ENCODE assay signal across 8 cellular contexts in genomic region chr3:48151058-48151806, GRCh38. TPM values are rescaled to one million over a fixed set of nuclear protein-coding genes. Genes with fewer than 3 reads are reported as not detected.
A peak's percentile ranks its signal among the peaks of the same experiment; 100 is the strongest.
DNase-seq lines count a peak whose midpoint lies in the region; ATAC-seq and TF ChIP-seq lines count a peak whose summit lies in the region.

No MANE protein-coding gene starts in this region.

- H3K18ac ChIP-seq in IMR-90 (ENCODE audit: low read depth, low read length), result peak overlapping the region; percentile 43

- peak overlapping the region; percentile 51; the same call in 1 of the 2 replicates for H4K91ac ChIP-seq in IMR-90 (ENCODE audit: insufficient read depth, low read depth, low read length)

- peak overlapping the region; percentile 38 for H3K14ac ChIP-seq in IMR-90 (replicated peaks; ENCODE audit: low read depth, low read length)

- H4K8ac ChIP-seq in IMR-90 (ENCODE audit: low read depth in 2 of 2, low read length in 2 of 2), result peak overlapping the region in 1 of 2 experiments; percentile 52; a peak in 1 of 4 replicates

- peaks cover 0 to 4% of the 10 kb centered on the region in 2 experiments; a peak in 1 of 4 replicates for H3K79me1 ChIP-seq in IMR-90 (ENCODE audit: low read depth in 1 of 2, low read length in 2 of 2)

- peak overlapping the region; percentile 2; the same call in 1 of the 3 replicates for H2BK15ac ChIP-seq in IMR-90 (ENCODE audit: low read depth, low read length)

- 0% methylated on average over 3 of the region's 8 CpGs; no CpG with 5 or more reads in 1 of the 2 experiments for WGBS in IMR-90 (ENCODE audit: extremely low coverage in 2 of 2, insufficient read length in 1 of 2), 2 experiments

- peak overlapping the region; percentile 22; the same call in 1 of the 2 replicates for H3K4me2 ChIP-seq in IMR-90 (ENCODE audit: low read depth, low read length)

- H2AK5ac ChIP-seq in IMR-90 (ENCODE audit: low read depth, low read length), result peak overlapping the region; percentile 39; the same call in 1 of the 2 replicates

- POLR2A ChIA-PET in IMR-90 (lab: Charles Lee; ENCODE audit: unreplicated experiment), result no interaction called here

- H3K27me3 Mint-ChIP-seq in neural crest cell (ENCODE audit: low read depth), result no peaks in the 10 kb centered on the region

- dilution Hi-C loops in IMR-90 (cut with HindIII; ENCODE audit: low sequenced_read_pairs, unreplicated experiment), result no loop called here

- H3K23ac ChIP-seq in IMR-90 (ENCODE audit: low read depth, low read length), result peak overlapping the region; percentile 36; the same call in 1 of the 2 replicates

- no peak overlapping the region; the same call in 1 of the 2 replicates for H3K9ac ChIP-seq in IMR-90 (ENCODE audit: low read depth, low read length)

- H3K56ac ChIP-seq in IMR-90 (ENCODE audit: extremely low read depth, insufficient read depth, low read length), result no peak overlapping the region

- no peak for TF ChIP-seq POLR2A in IMR-90 (IDR thresholded peaks at IDR 0.05; ENCODE audit: low read depth, low read length)

- intact Hi-C loops in IMR-90 (cut with micrococcal nuclease), result loop anchor here (1.0 to 10.0 kb wide), 5 partner anchors 63 to 626 kb away; no protein-coding TSS in a partner anchor

- H3K4ac ChIP-seq in IMR-90 (ENCODE audit: low read depth, low read length), result peak overlapping the region; percentile 73

- peaks cover 9% of the 10 kb centered on the region for H3K4me1 Mint-ChIP-seq in neural crest cell

- no peak overlapping the region for H3K4me3 Mint-ChIP-seq in neural crest cell

- H2BK20ac ChIP-seq in IMR-90 (ENCODE audit: low read depth, low read length), result peak overlapping the region; percentile 67

- TF ChIP-seq CTCF in IMR-90 (conservative IDR thresholded peaks at IDR 0.05; ENCODE audit: low read depth, low read length), result peak; percentile 91
- TF ChIP-seq CTCF in neural crest cell (conservative IDR thresholded peaks at IDR 0.05), result peak; percentile 83

- ATAC-seq in IMR-90 (ENCODE audit: low read depth), result peak; percentile 93
- ATAC-seq in stimulated activated naive CD8-positive, alpha-beta T cell treated with anti-CD3 and anti-CD28 coated beads, Interleukin-15, Interleukin-2, amounts not matched to agents 100 U/mL and 50 U/mL, for 24 hours, result peak; percentile 80
- ATAC-seq in HG02571 (IDR thresholded peaks at IDR 0.05; ENCODE audit: unreplicated experiment), result no peak

- H3K27ac Mint-ChIP-seq in neural crest cell (ENCODE audit: unreplicated experiment), result no peak overlapping the region

- peak overlapping the region; percentile 68 for H2BK5ac ChIP-seq in IMR-90 (ENCODE audit: low read depth, low read length, poor library complexity, severe bottlenecking)

- no peaks in the 10 kb centered on the region for H3K9me3 ChIP-seq in IMR-90 (ENCODE audit: control insufficient read depth, insufficient read depth, low read length)

- peak overlapping the region; percentile 57 for H3K27ac ChIP-seq in IMR-90 (ENCODE audit: insufficient read depth, low read length)

- peak overlapping the region; percentile 87 for H2AFZ ChIP-seq in IMR-90 (replicated peaks; ENCODE audit: low read length, poor library complexity)

- peak overlapping the region; percentile 74 for H2BK120ac ChIP-seq in IMR-90 (ENCODE audit: low read depth, low read length)

- DNase-seq in GF-D8 (lab: John Stamatoyannopoulos, UW), result peak; percentile 35
- peak; percentile 87 for DNase-seq in IMR-90
- peak; percentile 13 to 14 for DNase-seq in activated T-helper 1 cell treated with anti-CD3 and anti-CD28 coated beads, Interleukin-2, amount 50 U/mL, for 16 hours (ENCODE audit: low read depth in 1 of 2, low spot score in 1 of 2)
- peak; percentile 76 for DNase-seq in fibroblast of the conjunctiva (ENCODE audit: low read depth)
- DNase-seq in neural crest cell (ENCODE audit: low read depth, low spot score), result peak; percentile 65
- peak; percentile 68 for DNase-seq in stimulated activated naive CD8-positive, alpha-beta T cell treated with anti-CD3 and anti-CD28 coated beads, Interleukin-15, Interleukin-2, amounts not matched to agents 100 U/mL and 50 U/mL, for 24 hours

- CTCF ChIA-PET in IMR-90 (lab: Yijun Ruan, JAX), result interaction anchor here (0.6 to 1.9 kb wide), 16 partner anchors 9 to 326 kb away, joined by 3 to 9 read pairs (median 4); no protein-coding TSS in a partner anchor

- no peaks in the 10 kb centered on the region for H3K27me3 ChIP-seq in IMR-90 (ENCODE audit: control insufficient read depth, insufficient read depth, low read length)

- H3K9me3 Mint-ChIP-seq in neural crest cell, result no peaks in the 10 kb centered on the region

- H4K5ac ChIP-seq in IMR-90 (ENCODE audit: low read depth, low read length), result no peak overlapping the region; the same call in 1 of the 2 replicates

- TF ChIP-seq RAD21 in IMR-90 (IDR thresholded peaks at IDR 0.05; ENCODE audit: low read length), result peak; percentile 96

- H3K4me3 ChIP-seq in IMR-90 (ENCODE audit: insufficient read depth, low read depth, low read length), result no peak overlapping the region

- H2AK9ac ChIP-seq in IMR-90 (replicated peaks; ENCODE audit: low read depth, low read length, poor library complexity), result peak overlapping the region; percentile 47

- in situ Hi-C loops in IMR-90 (cut with MboI; ENCODE audit: low sequenced_read_pairs), result loop anchor here (5.0 to 10.0 kb wide), 3 partner anchors 159 to 314 kb away; no protein-coding TSS in a partner anchor

- no peaks in the 10 kb centered on the region for H3K9me1 ChIP-seq in IMR-90 (ENCODE audit: insufficient read depth, low read length)

- peaks cover 13% of the 10 kb centered on the region for H3K4me1 ChIP-seq in IMR-90 (ENCODE audit: control insufficient read depth, insufficient read depth, low read length)

- H4K20me1 ChIP-seq in IMR-90 (ENCODE audit: insufficient read depth, low read length), result 0 out of 2 replicates have a peak, but pooled peaks cover 8% of the 10 kb centered on the region

- BruUV-seq in IMR-90 (replicated peaks; lab: Mats Ljungman, UMichigan), result no TSS peak

- H3K36me3 ChIP-seq in IMR-90 (ENCODE audit: control insufficient read depth, insufficient read depth, low read length), result no peaks in the 10 kb centered on the region

- no peaks in the 10 kb centered on the region for H3K36me3 Mint-ChIP-seq in neural crest cell (ENCODE audit: low read depth)

TF ChIP-seq in IMR-90, 13 proteins besides CTCF, POLR2A, EP300 and RAD21:
- TF ChIP-seq CEBPB (IDR thresholded peaks at IDR 0.05; ENCODE audit: low read depth, low read length), result peak; percentile 56
- no peak for TF ChIP-seq RCOR1 (IDR thresholded peaks at IDR 0.05; ENCODE audit: insufficient replicate concordance, low read length)
- peak; percentile 14; the same call in 1 of the 2 replicates for TF ChIP-seq MAZ (IDR thresholded peaks at IDR 0.05; ENCODE audit: borderline replicate concordance, low read depth, low read length)
- peak; percentile 79 for TF ChIP-seq SMC3 (IDR thresholded peaks at IDR 0.05; ENCODE audit: low read depth, low read length)
- peak; percentile 70 for TF ChIP-seq FOS (IDR thresholded peaks at IDR 0.05; ENCODE audit: low read depth, low read length)

TF ChIP-seq in PFSK-1, 5 proteins besides CTCF, POLR2A, EP300 and RAD21:
- TF ChIP-seq FOXP2 (optimal IDR thresholded peaks at IDR 0.05; ENCODE audit: borderline replicate concordance, extremely low read depth, extremely low read length, insufficient read depth) (peak; percentile 12), TAF1 (IDR thresholded peaks at IDR 0.05; ENCODE audit: borderline replicate concordance, insufficient read depth, low read length) (peak; percentile 22; the same call in 1 of the 2 replicates), POLR2AphosphoS5 (IDR thresholded peaks at IDR 0.05; ENCODE audit: low read depth, low read length) (no peak), SIN3A (IDR thresholded peaks at IDR 0.05; ENCODE audit: borderline replicate concordance, insufficient read depth, low read length) (no peak), REST (IDR thresholded peaks at IDR 0.05; ENCODE audit: insufficient read depth in 1 of 2, low read depth in 2 of 2, low read length in 2 of 2) (no peak)

RNA-seq across cellular contexts. Expression of gene CDC25A, which starts 37.0 kb away (rescaled TPM):
- 9.7 and 10.6 TPM in 2 replicates for total RNA-seq in IMR-90 (2012; rRNA removed)
- polyA plus RNA-seq in IMR-90 (2012; rRNA removed), result 4.2 and 4.7 TPM in 2 replicates
- polyA plus RNA-seq in IMR-90 (2012; cell fraction: cytosol; rRNA removed), result 1.9 and 3.2 TPM in 2 replicates
- 2.5 and 4.3 TPM in 2 replicates for polyA plus RNA-seq in IMR-90 (2012; cell fraction: nucleus; rRNA removed; ENCODE audit: low replicate concordance)
- 11.7 TPM for polyA plus RNA-seq in PFSK-1 (2012; ENCODE audit: insufficient read length, low read depth)
- total RNA-seq in neural crest cell, result 58.4 and 63.0 TPM in 2 replicates

Comparison
In these comparisons a context has a peak if more than half of its experiments do, and no peak if none do; other contexts are left out.
1. DNase-seq: peak in every context shown above with its lines; median percentile 87 in IMR-90; 76 in fibroblast of the conjunctiva; 68 in stimulated activated naive CD8-positive, alpha-beta T cell treated with anti-CD3 and anti-CD28 coated beads, Interleukin-15, Interleukin-2, amounts not matched to agents 100 U/mL and 50 U/mL, for 24 hours; 65 in neural crest cell; 35 in GF-D8; 14 in activated T-helper 1 cell treated with anti-CD3 and anti-CD28 coated beads, Interleukin-2, amount 50 U/mL, for 16 hours.